22 cellular contexts compared by ENCODE assay signal in genomic region chr2:159984034-159984433, GRCh38.
DNase-seq lines count a peak whose midpoint lies in the region; ATAC-seq, FAIRE-seq and TF ChIP-seq lines count a peak whose summit lies in the region.
"Had no signal": no experiment of that assay in that cellular context is flagged by ENCODE, and none has a peak within 500 bp of the region (broad histone marks: within the 10 kb centered on the region; RNA-seq: fewer than 3 reads in every experiment).

No MANE protein-coding gene starts in this region.

- TF ChIP-seq CTCF in A549 (IDR thresholded peaks at IDR 0.05): no peak
- TF ChIP-seq CTCF in IMR-90 (conservative IDR thresholded peaks at IDR 0.05; ENCODE audit: low read depth, low read length): no peak
- TF ChIP-seq CTCF in K562 (IDR thresholded peaks at IDR 0.05 in 2 of 3, conservative IDR thresholded peaks at IDR 0.05 in 1 of 3; ENCODE audit: insufficient read depth in 2 of 3, low read depth in 1 of 3, low read length in 3 of 3): no peak
- TF ChIP-seq CTCF in kidney (IDR thresholded peaks at IDR 0.05; ENCODE audit: borderline replicate concordance, extremely low read depth, insufficient read depth): no peak
- TF ChIP-seq CTCF in GM13976 (IDR thresholded peaks at IDR 0.05; ENCODE audit: borderline replicate concordance, control extremely low read depth, extremely low read depth, insufficient read depth, missing control alignments): no peak

- H4K5ac ChIP-seq in IMR-90 (ENCODE audit: low read depth, low read length): no peak overlapping the region

- no peak overlapping the region for H2BK120ac ChIP-seq in IMR-90 (ENCODE audit: low read depth, low read length)

- H3K36me3 Mint-ChIP-seq in activated CD4-positive, alpha-beta T cell treated with anti-CD3 and anti-CD28 coated beads, Interleukin-2, amount 10 ng/mL, durations not matched to agents 24 days and 14 days (ENCODE audit: low read depth): no peaks in the 10 kb centered on the region
- H3K36me3 Mint-ChIP-seq: CD4-positive, CD25-positive, alpha-beta regulatory T cell; CD8-positive, alpha-beta T cell had no signal

- POLR2A ChIA-PET in A549 (lab: Yijun Ruan, JAX) (interaction anchor here (0.6 to 1.3 kb wide), 2 partner anchors 272 to 369 kb away, joined by 3 to 4 read pairs; partner anchors contain the start of gene MARCHF7), IMR-90 (lab: Charles Lee; ENCODE audit: unreplicated experiment) (no interaction called here), K562 (lab: Yijun Ruan, JAX) (interaction anchor here (0.8 to 1.8 kb wide), 2 partner anchors 11 to 21 kb away, joined by 4 to 5 read pairs; no protein-coding TSS in a partner anchor)

- peaks cover 25% of the 10 kb centered on the region for H3K27me3 Mint-ChIP-seq in activated CD4-positive, alpha-beta T cell treated with anti-CD3 and anti-CD28 coated beads, Interleukin-2, amount 10 ng/mL, durations not matched to agents 24 days and 14 days

- H3K18ac ChIP-seq in IMR-90 (ENCODE audit: low read depth, low read length): no peak overlapping the region

- H2AK9ac ChIP-seq in IMR-90 (replicated peaks; ENCODE audit: low read depth, low read length, poor library complexity): no peak overlapping the region

- ATAC-seq in A549: no peak
- ATAC-seq in IMR-90 (ENCODE audit: low read depth): no peak
- no peak for ATAC-seq in K562
- ATAC-seq: CD8-positive, alpha-beta T cell; GM12878; GM23338 had no signal

- no peak overlapping the region for H2BK5ac ChIP-seq in IMR-90 (ENCODE audit: low read depth, low read length, poor library complexity, severe bottlenecking)

- DNase-seq in A549 (ENCODE audit: low read depth in 1 of 2, low spot score in 1 of 2) (no peak), IMR-90 (no peak), K562 (ENCODE audit: extremely low read depth in 1 of 4, low spot score in 3 of 4) (no peak), kidney (no peak), GOT3 (lab: John Stamatoyannopoulos, UW) (no peak), GM13976 (ENCODE audit: low spot score) (no peak)
- no peak for DNase-seq in activated CD4-positive, alpha-beta T cell treated with anti-CD3 and anti-CD28 coated beads, Interleukin-2, amount 50 U/mL, for 4 hours
- DNase-seq in activated CD4-positive, alpha-beta T cell treated with anti-CD3 and anti-CD28 coated beads, Interleukin-2, amount 10 ng/mL, durations not matched to agents 24 days and 14 days: no peak
- DNase-seq: Caco-2; CD4-positive, CD25-positive, alpha-beta regulatory T cell; CD8-positive, alpha-beta T cell; DMS153; EL; GDM1; H7; HCEC 1CT had no signal

- H3K79me2 ChIP-seq in K562 (ENCODE audit: control insufficient read depth, insufficient read depth, low read length): no peaks in the 10 kb centered on the region

- no peaks in the 10 kb centered on the region for H3K9me1 ChIP-seq in IMR-90 (ENCODE audit: insufficient read depth, low read length)
- no peaks in the 10 kb centered on the region for H3K9me1 ChIP-seq in K562 (ENCODE audit: control insufficient read depth, insufficient read depth, low read length)

- H2BK15ac ChIP-seq in IMR-90 (ENCODE audit: low read depth, low read length): no peak overlapping the region

- dilution Hi-C loops in IMR-90 (cut with HindIII; ENCODE audit: low sequenced_read_pairs, unreplicated experiment): no loop called here

- no peak overlapping the region for H4K8ac ChIP-seq in IMR-90 (ENCODE audit: low read depth in 2 of 2, low read length in 2 of 2)

- no peaks in the 10 kb centered on the region for H3K36me3 ChIP-seq in IMR-90 (ENCODE audit: control insufficient read depth, insufficient read depth, low read length)
- H3K36me3 ChIP-seq in K562 (ENCODE audit: control insufficient read depth, insufficient read depth, low read length): no peaks in the 10 kb centered on the region
- H3K36me3 ChIP-seq in kidney (ENCODE audit: control insufficient read depth in 1 of 2, insufficient read depth in 2 of 2, low read length in 2 of 2): no peaks in the 10 kb centered on the region
- H3K36me3 ChIP-seq: BLaER1 had no signal

- H3K56ac ChIP-seq in IMR-90 (ENCODE audit: extremely low read depth, insufficient read depth, low read length): no peak overlapping the region

- H3K14ac ChIP-seq in IMR-90 (replicated peaks; ENCODE audit: low read depth, low read length): no peak overlapping the region

- no TSS peak for BruUV-seq in IMR-90 (replicated peaks; lab: Mats Ljungman, UMichigan)
- BruUV-seq in K562 (replicated peaks; lab: Mats Ljungman, UMichigan): no TSS peak

- TF ChIP-seq RAD21 in A549 (conservative IDR thresholded peaks at IDR 0.05 in 1 of 2, IDR thresholded peaks at IDR 0.05 in 1 of 2): no peak
- TF ChIP-seq RAD21 in IMR-90 (IDR thresholded peaks at IDR 0.05; ENCODE audit: low read length): no peak
- TF ChIP-seq RAD21 in K562 (CRISPR knock-in tag; conservative IDR thresholded peaks at IDR 0.05 in 1 of 2, IDR thresholded peaks at IDR 0.05 in 1 of 2): no peak

- peaks cover 12% of the 10 kb centered on the region for H3K4me1 ChIP-seq in A549
- H3K4me1 ChIP-seq in IMR-90 (ENCODE audit: control insufficient read depth, insufficient read depth, low read length): no peaks in the 10 kb centered on the region
- H3K4me1 ChIP-seq in K562 (replicated peaks in 1 of 2; ENCODE audit: control insufficient read depth in 2 of 2, insufficient read depth in 2 of 2, low read length in 2 of 2): no peaks in the 10 kb centered on the region
- peaks cover 0 to 8% of the 10 kb centered on the region in 2 donors for H3K4me1 ChIP-seq in kidney (ENCODE audit: control insufficient read depth in 1 of 2, insufficient read depth in 1 of 2, low read depth in 1 of 2, low read length in 2 of 2)
- H3K4me1 ChIP-seq: BLaER1, Caco-2 had no signal

- H3K4me3 ChIP-seq in A549: no peak overlapping the region
- H3K4me3 ChIP-seq in IMR-90 (ENCODE audit: insufficient read depth, low read depth, low read length): no peak overlapping the region
- no peak overlapping the region for H3K4me3 ChIP-seq in K562
- no peak overlapping the region for H3K4me3 ChIP-seq in kidney (ENCODE audit: low read length in 2 of 2)
- H3K4me3 ChIP-seq: BLaER1, GM12878, GM23338 had no signal

- no peak overlapping the region for H3K4me2 ChIP-seq in A549
- H3K4me2 ChIP-seq in IMR-90 (ENCODE audit: low read depth, low read length): no peak overlapping the region
- no peak overlapping the region for H3K4me2 ChIP-seq in K562 (ENCODE audit: insufficient read depth, low read length)
- H3K4me2 ChIP-seq: BLaER1, GM23338 had no signal

- TF ChIP-seq EP300 in A549 (IDR thresholded peaks at IDR 0.05): no peak
- TF ChIP-seq EP300 in K562 (IDR thresholded peaks at IDR 0.05; ENCODE audit: low read length): no peak

- H3K9me3 Mint-ChIP-seq in activated CD4-positive, alpha-beta T cell treated with anti-CD3 and anti-CD28 coated beads, Interleukin-2, amount 10 ng/mL, durations not matched to agents 24 days and 14 days: no peaks in the 10 kb centered on the region
- H3K9me3 Mint-ChIP-seq: CD8-positive, alpha-beta T cell; GM23338 had no signal

- no peak overlapping the region for H2AK5ac ChIP-seq in IMR-90 (ENCODE audit: low read depth, low read length)

- H4K20me1 ChIP-seq in IMR-90 (ENCODE audit: insufficient read depth, low read length): peaks cover 2% of the 10 kb centered on the region; the same call in 1 of the 2 replicates
- no peaks in the 10 kb centered on the region for H4K20me1 ChIP-seq in K562 (replicated peaks; ENCODE audit: control insufficient read depth, insufficient read depth, low read length)
- H4K20me1 ChIP-seq: BLaER1 had no signal

- H3K27me3 ChIP-seq in IMR-90 (ENCODE audit: control insufficient read depth, insufficient read depth, low read length): peaks cover under 1% of the 10 kb centered on the region
- H3K27me3 ChIP-seq in K562 (ENCODE audit: control insufficient read depth in 2 of 2, insufficient read depth in 2 of 2, low read length in 2 of 2): no peaks in the 10 kb centered on the region
- H3K27me3 ChIP-seq: BLaER1 had no signal

- H3K9me3 ChIP-seq in A549 (no peaks in the 10 kb centered on the region), IMR-90 (ENCODE audit: control insufficient read depth, insufficient read depth, low read length) (no peaks in the 10 kb centered on the region), K562 (replicated peaks; ENCODE audit: control insufficient read depth, insufficient read depth, low read depth, low read length) (no peaks in the 10 kb centered on the region), kidney (ENCODE audit: control insufficient read depth in 1 of 2, low read length in 2 of 2) (no peaks in the 10 kb centered on the region)
- H3K9me3 ChIP-seq: BLaER1, Caco-2 had no signal

- H3K23ac ChIP-seq in IMR-90 (ENCODE audit: low read depth, low read length): no peak overlapping the region

- H3K79me1 ChIP-seq in IMR-90 (ENCODE audit: low read depth in 1 of 2, low read length in 2 of 2): no peaks in the 10 kb centered on the region

- H2BK20ac ChIP-seq in IMR-90 (ENCODE audit: low read depth, low read length): no peak overlapping the region

- no peaks in the 10 kb centered on the region for H3K4me1 Mint-ChIP-seq in activated CD4-positive, alpha-beta T cell treated with anti-CD3 and anti-CD28 coated beads, Interleukin-2, amount 10 ng/mL, durations not matched to agents 24 days and 14 days
- H3K4me1 Mint-ChIP-seq: B cell; CD4-positive, CD25-positive, alpha-beta regulatory T cell had no signal

- FAIRE-seq in A549 (lab: Jason Lieb, UNC) (no peak), K562 (lab: Jason Lieb, UNC) (no peak), kidney (lab: Jason Lieb, UNC) (peak; percentile 11)
- FAIRE-seq: GM12878, GM18507 had no signal

- intact Hi-C loops in IMR-90 (cut with micrococcal nuclease): no loop called here
- intact Hi-C loops in K562 (cut with micrococcal nuclease): no loop called here
- intact Hi-C loops in kidney (cut with DNase I): no loop called here
- intact Hi-C loops in activated CD4-positive, alpha-beta T cell treated with anti-CD3 and anti-CD28 coated beads, Interleukin-2, amount 10 ng/mL, durations not matched to agents 24 days and 14 days (cut with micrococcal nuclease): no loop called here

- H3K27ac ChIP-seq in A549 (no peak overlapping the region), IMR-90 (ENCODE audit: insufficient read depth, low read length) (no peak overlapping the region), K562 (ENCODE audit: extremely low read depth, low read depth, low read length) (no peak overlapping the region), kidney (ENCODE audit: low read depth in 2 of 2, low read length in 2 of 2) (no peak overlapping the region)
- H3K27ac ChIP-seq: BLaER1, C4-2B had no signal

- H4K91ac ChIP-seq in IMR-90 (ENCODE audit: insufficient read depth, low read depth, low read length): no peak overlapping the region

- no peak overlapping the region for H3K4ac ChIP-seq in IMR-90 (ENCODE audit: low read depth, low read length)

- TF ChIP-seq POLR2A in A549 (IDR thresholded peaks at IDR 0.05; ENCODE audit: low read length): no peak
- TF ChIP-seq POLR2A in IMR-90 (IDR thresholded peaks at IDR 0.05; ENCODE audit: low read depth, low read length): no peak
- no peak for TF ChIP-seq POLR2A in K562 (conservative IDR thresholded peaks at IDR 0.05)

- no peak overlapping the region for H3K4me3 Mint-ChIP-seq in activated CD4-positive, alpha-beta T cell treated with anti-CD3 and anti-CD28 coated beads, Interleukin-2, amount 10 ng/mL, durations not matched to agents 24 days and 14 days
- H3K4me3 Mint-ChIP-seq: B cell; CD4-positive, CD25-positive, alpha-beta regulatory T cell; CD8-positive, alpha-beta T cell; GM23338 had no signal

- H2AFZ ChIP-seq in IMR-90 (replicated peaks; ENCODE audit: low read length, poor library complexity) (no peak overlapping the region), K562 (ENCODE audit: low read depth, low read length) (no peak overlapping the region)
- H2AFZ ChIP-seq: GM23338 had no signal

- in situ Hi-C loops in IMR-90 (cut with MboI; ENCODE audit: low sequenced_read_pairs) (no loop called here), K562 (cut with MboI) (no loop called here), GM13976 (cut with MboI; ENCODE audit: low sequenced_read_pairs, unreplicated experiment) (loop anchor here (25.0 kb wide), 1 partner anchor 1072 kb away; no protein-coding TSS in a partner anchor)

- H3K27ac Mint-ChIP-seq in activated CD4-positive, alpha-beta T cell treated with anti-CD3 and anti-CD28 coated beads, Interleukin-2, amount 10 ng/mL, durations not matched to agents 24 days and 14 days: no peak overlapping the region
- H3K27ac Mint-ChIP-seq: B cell; CD4-positive, CD25-positive, alpha-beta regulatory T cell; CD8-positive, alpha-beta T cell; GM23338 had no signal

- H3K9ac ChIP-seq in IMR-90 (ENCODE audit: low read depth, low read length): no peak overlapping the region
- no peak overlapping the region for H3K9ac ChIP-seq in K562 (ENCODE audit: insufficient read depth in 1 of 2, low read depth in 2 of 2, low read length in 2 of 2)
- H3K9ac ChIP-seq in kidney (ENCODE audit: low read length in 2 of 2): no peak overlapping the region
- H3K9ac ChIP-seq: BLaER1 had no signal

- CTCF ChIA-PET in A549 (lab: Yijun Ruan, JAX) (no interaction called here), IMR-90 (lab: Yijun Ruan, JAX) (interaction anchor here (0.5 to 1.2 kb wide), 3 partner anchors 14 to 921 kb away, joined by 3 to 5 read pairs (median 3); no protein-coding TSS in a partner anchor), K562 (lab: Yijun Ruan, JAX; ENCODE audit: low intra/inter-chr PET ratio) (no interaction called here)

Comparison
In these comparisons a context has a peak if more than half of its experiments do, and no peak if none do; other contexts are left out.
1. Of the 35 proteins assayed by ChIP-seq in both K562 and A549: peak only in K562: none; only in A549: none; in both: MAFK; in neither: 34.